ENCODE assay signal across 1 cellular context in genomic region chr7:72334733-72335132, GRCh38.
TF ChIP-seq lines count a peak whose summit lies in the region.

No MANE protein-coding gene starts in this region.

TF ChIP-seq in H1, 55 proteins besides CTCF, POLR2A, EP300 and RAD21:
- no peak for TF ChIP-seq CHD7 (IDR thresholded peaks at IDR 0.05; ENCODE audit: insufficient replicate concordance, low read length)
